ENCODE assay signal across 11 cellular contexts in genomic region chr17:43710101-43710500, GRCh38. TPM values are rescaled to one million over a fixed set of nuclear protein-coding genes. Genes with fewer than 3 reads are reported as not detected.
"Had no signal": no experiment of that assay in that cellular context is flagged by ENCODE, and none has a peak within 500 bp of the region (broad histone marks: within the 10 kb centered on the region; RNA-seq: fewer than 3 reads in every experiment).

No MANE protein-coding gene starts in this region.

- H3K9me3 ChIP-seq: HAP-1 had no signal

- H3K4me1 ChIP-seq: HAP-1 had no signal

- H2AFZ ChIP-seq: GM23248 had no signal

- DNase-seq: GM23248, GOT3, H7, HFFc6, IMR-90, KG1 had no signal

- H3K4me3 ChIP-seq: GM23248, HAP-1, K562 had no signal

- H3K36me3 ChIP-seq: HAP-1 had no signal

- ATAC-seq: HCT116, K562 had no signal

- H3K27ac ChIP-seq: GM23248 had no signal

- FAIRE-seq: K562 had no signal

RNA-seq across cellular contexts. Expression of gene MEOX1, which starts 48.4 kb away (rescaled TPM):
- total RNA-seq: GM23248, H4, H7, HFFc6, HT-29, K562 had no signal
- polyA plus RNA-seq: GM23248, K562 had no signal

RNA-seq across cellular contexts. Expression of gene SOST, which starts 48.5 kb away (rescaled TPM):
- total RNA-seq: GM23248, H7, HFFc6, HT-29, IMR-90, K562 had no signal
- polyA plus RNA-seq: GM23248, IMR-90, K562 had no signal
